In the genomic region with DNA sequence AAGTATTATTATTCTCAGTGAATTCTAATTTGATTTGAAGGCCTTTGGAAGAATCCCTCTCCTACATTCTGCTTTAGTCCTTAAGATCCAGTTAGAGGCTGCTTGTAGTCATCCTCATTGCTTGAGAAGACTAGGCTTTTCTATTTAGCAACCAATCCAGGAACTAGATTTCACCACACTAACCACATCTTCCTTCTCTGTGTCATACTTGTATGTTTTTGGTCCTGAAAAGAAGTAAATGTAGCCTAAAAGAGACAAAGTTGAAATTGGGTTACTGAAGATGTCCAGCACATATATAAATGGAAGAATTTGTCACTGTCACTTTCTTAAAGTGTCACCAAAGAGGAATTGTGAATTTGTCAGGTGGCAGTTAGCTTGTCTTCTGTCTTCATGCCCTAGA, we compare ENCODE assay signal across 13 cellular contexts. TPM values are rescaled to one million over a fixed set of nuclear protein-coding genes. Genes with fewer than 3 reads are reported as not detected.
DNase-seq lines count a peak whose midpoint lies in the region; ATAC-seq, FAIRE-seq and TF ChIP-seq lines count a peak whose summit lies in the region.
"Had no signal": no experiment of that assay in that cellular context is flagged by ENCODE, and none has a peak within 500 bp of the region (broad histone marks: within the 10 kb centered on the region; RNA-seq: fewer than 3 reads in every experiment).

No MANE protein-coding gene starts in this region.

- H3K36me3 Mint-ChIP-seq in CD14-positive monocyte: peaks cover 0 to 2% of the 10 kb centered on the region in 2 donors

- H3K4me1 Mint-ChIP-seq in CD14-positive monocyte: peaks cover 38% of the 10 kb centered on the region

- H3K27ac ChIP-seq in tibial artery (no peak overlapping the region), Peyer's patch (no peak overlapping the region), kidney (ENCODE audit: low read depth in 2 of 2, low read length in 2 of 2) (no peak overlapping the region)
- H3K27ac ChIP-seq: cardiac muscle cell had no signal

- H3K27me3 ChIP-seq in tibial artery (no peaks in the 10 kb centered on the region), Peyer's patch (no peaks in the 10 kb centered on the region)
- H3K27me3 ChIP-seq: cardiac muscle cell had no signal

- DNase-seq in CD14-positive monocyte (ENCODE audit: low spot score) (no peak), choroid plexus epithelial cell (ENCODE audit: low read depth) (peak; percentile 33), tibial artery (no peak), Peyer's patch (no peak), kidney (no peak), NCI-H226 (no peak)
- DNase-seq in Jurkat, Clone E6-1 (ENCODE audit: low read depth, low spot score): peak; percentile 61
- DNase-seq: NCI-H1694, T1000 had no signal

- peaks cover 0 to 2% (median 0%) of the 10 kb centered on the region in 3 donors for H3K27me3 Mint-ChIP-seq in CD14-positive monocyte (ENCODE audit: low read depth in 3 of 3)

- no peak overlapping the region for H3K4me3 Mint-ChIP-seq in CD14-positive monocyte

- intact Hi-C loops in CD14-positive monocyte (cut with micrococcal nuclease) (no loop called here), tibial artery (cut with DNase I; ENCODE audit: low total_unique reads) (no loop called here), kidney (cut with DNase I) (no loop called here)

- peaks cover 0 to 2% (median 0%) of the 10 kb centered on the region in 7 donors for H3K9me3 Mint-ChIP-seq in CD14-positive monocyte

- ATAC-seq in GM19452 (IDR thresholded peaks at IDR 0.05; ENCODE audit: unreplicated experiment): peak; percentile 60

- H3K36me3 ChIP-seq in tibial artery (no peaks in the 10 kb centered on the region), Peyer's patch (no peaks in the 10 kb centered on the region), kidney (ENCODE audit: control insufficient read depth in 1 of 2, insufficient read depth in 2 of 2, low read length in 2 of 2) (no peaks in the 10 kb centered on the region)
- H3K36me3 ChIP-seq: cardiac muscle cell had no signal

- no peak for TF ChIP-seq POLR2A in Peyer's patch (IDR thresholded peaks at IDR 0.05)

- H3K27ac Mint-ChIP-seq in CD14-positive monocyte: peak overlapping the region; percentile 60 to 85 (median 74)

- no peak overlapping the region for H3K4me3 ChIP-seq in Jurkat, Clone E6-1 (ENCODE audit: low read length)
- H3K4me3 ChIP-seq in choroid plexus epithelial cell (ENCODE audit: low read depth, low read length): no peak overlapping the region
- H3K4me3 ChIP-seq in tibial artery: no peak overlapping the region
- H3K4me3 ChIP-seq in Peyer's patch: no peak overlapping the region
- no peak overlapping the region for H3K4me3 ChIP-seq in kidney (ENCODE audit: low read length in 2 of 2)
- H3K4me3 ChIP-seq: cardiac muscle cell had no signal

- H3K4me1 ChIP-seq in tibial artery (no peaks in the 10 kb centered on the region), Peyer's patch (no peaks in the 10 kb centered on the region), kidney (ENCODE audit: control insufficient read depth in 1 of 2, insufficient read depth in 1 of 2, low read depth in 1 of 2, low read length in 2 of 2) (peaks cover 0 to 3% of the 10 kb centered on the region in 2 donors)

- H3K9me3 ChIP-seq in tibial artery: no peaks in the 10 kb centered on the region
- no peaks in the 10 kb centered on the region for H3K9me3 ChIP-seq in Peyer's patch
- H3K9me3 ChIP-seq in kidney (ENCODE audit: control insufficient read depth in 1 of 2, low read length in 2 of 2): no peaks in the 10 kb centered on the region

- TF ChIP-seq CTCF in CD14-positive monocyte (IDR thresholded peaks at IDR 0.05): no peak
- TF ChIP-seq CTCF in choroid plexus epithelial cell (conservative IDR thresholded peaks at IDR 0.05; ENCODE audit: low read depth, low read length): no peak
- TF ChIP-seq CTCF in tibial artery (IDR thresholded peaks at IDR 0.05): no peak
- no peak for TF ChIP-seq CTCF in Peyer's patch (IDR thresholded peaks at IDR 0.05)
- TF ChIP-seq CTCF in kidney (IDR thresholded peaks at IDR 0.05; ENCODE audit: borderline replicate concordance, extremely low read depth, insufficient read depth): no peak

- FAIRE-seq in kidney (lab: Jason Lieb, UNC): no peak

- H3K9ac ChIP-seq in kidney (ENCODE audit: low read length in 2 of 2): no peak overlapping the region

RNA-seq across cellular contexts. Expression of gene MMP7, which starts 46.6 kb away (rescaled TPM):
- polyA plus RNA-seq in CD14-positive monocyte (not detected), kidney (ENCODE audit: insufficient read depth, low read depth, low replicate concordance) (101 TPM)
- polyA plus RNA-seq in Jurkat, Clone E6-1 (2012; ENCODE audit: insufficient read depth, insufficient read length): not detected
- total RNA-seq in Peyer's patch (1 to 10 TPM in 1 of 4 donors, not detected in 3; 1.1 TPM), kidney (1,380 TPM)
- total RNA-seq: cardiac muscle cell had no signal
- polyA plus RNA-seq: cardiac muscle cell had no signal

RNA-seq across cellular contexts. Expression of gene MMP20, which starts 48.0 kb away (rescaled TPM):
- polyA plus RNA-seq in CD14-positive monocyte (not detected), kidney (ENCODE audit: insufficient read depth, low read depth, low replicate concordance) (not detected)
- polyA plus RNA-seq in Jurkat, Clone E6-1 (2012; ENCODE audit: insufficient read depth, insufficient read length): not detected
- total RNA-seq in Peyer's patch (not detected), kidney (not detected)
- total RNA-seq: cardiac muscle cell, H4, urinary bladder had no signal
- polyA plus RNA-seq: cardiac muscle cell, urinary bladder had no signal

Comparison
In these comparisons a context has a peak if more than half of its experiments do, and no peak if none do; other contexts are left out.
1. DNase-seq: peak in Jurkat, Clone E6-1 (single experiment) and choroid plexus epithelial cell (single experiment); none in CD14-positive monocyte (single experiment), tibial artery (0 of 2), Peyer's patch (0 of 3), kidney (single experiment) and NCI-H226 (single experiment).
2. RNA of gene MMP7, which starts 46.6 kb away (total RNA-seq): 1,380 TPM in kidney (single experiment); 1.1 TPM in Peyer's patch; every median in the first group is over 100 times any median in the second.